Comparison of ENCODE assay signal across 19 cellular contexts in genomic region chr6:8110117-8110721, GRCh38.
DNase-seq lines count a peak whose midpoint lies in the region; ATAC-seq lines count a peak whose summit lies in the region.
"Had no signal": no experiment of that assay in that cellular context is flagged by ENCODE, and none has a peak within 500 bp of the region (broad histone marks: within the 10 kb centered on the region; RNA-seq: fewer than 3 reads in every experiment).

No MANE protein-coding gene starts in this region.

- no peak for DNase-seq in MV-4-11 (lab: John Stamatoyannopoulos, UW)
- no peak for DNase-seq in NCI-H748 (lab: John Stamatoyannopoulos, UW; ENCODE audit: unreplicated experiment)
- DNase-seq in DMS 273 (lab: John Stamatoyannopoulos, UW; ENCODE audit: unreplicated experiment) = no peak
- DNase-seq in germinal center (ENCODE audit: low spot score) = no peak
- DNase-seq: activated CD4-positive, alpha-beta T cell treated with anti-CD3 and anti-CD28 coated beads, Interleukin-2, amount 50 U/mL, for 1 hour; CD8-positive, alpha-beta T cell; dermis blood vessel endothelial cell; erythroblast; glutamatergic neuron; HCEC 1CT; immature natural killer cell; NCI-H2029 treated with DMSO at 0.1 percent for 48 hours; NCI-H526; PC-9; right cardiac atrium had no signal

- ATAC-seq in GM18867 (IDR thresholded peaks at IDR 0.05; ENCODE audit: unreplicated experiment) (peak; percentile 90), GM21381 (IDR thresholded peaks at IDR 0.05; ENCODE audit: unreplicated experiment) (peak; percentile 80), HG02798 (IDR thresholded peaks at IDR 0.05; ENCODE audit: poor library complexity, unreplicated experiment) (peak; percentile 75), HG03432 (IDR thresholded peaks at IDR 0.05; ENCODE audit: unreplicated experiment) (peak; percentile 87)
- ATAC-seq: CD8-positive, alpha-beta T cell had no signal
